Comparison of ENCODE assay signal across 8 cellular contexts in the genomic region with DNA sequence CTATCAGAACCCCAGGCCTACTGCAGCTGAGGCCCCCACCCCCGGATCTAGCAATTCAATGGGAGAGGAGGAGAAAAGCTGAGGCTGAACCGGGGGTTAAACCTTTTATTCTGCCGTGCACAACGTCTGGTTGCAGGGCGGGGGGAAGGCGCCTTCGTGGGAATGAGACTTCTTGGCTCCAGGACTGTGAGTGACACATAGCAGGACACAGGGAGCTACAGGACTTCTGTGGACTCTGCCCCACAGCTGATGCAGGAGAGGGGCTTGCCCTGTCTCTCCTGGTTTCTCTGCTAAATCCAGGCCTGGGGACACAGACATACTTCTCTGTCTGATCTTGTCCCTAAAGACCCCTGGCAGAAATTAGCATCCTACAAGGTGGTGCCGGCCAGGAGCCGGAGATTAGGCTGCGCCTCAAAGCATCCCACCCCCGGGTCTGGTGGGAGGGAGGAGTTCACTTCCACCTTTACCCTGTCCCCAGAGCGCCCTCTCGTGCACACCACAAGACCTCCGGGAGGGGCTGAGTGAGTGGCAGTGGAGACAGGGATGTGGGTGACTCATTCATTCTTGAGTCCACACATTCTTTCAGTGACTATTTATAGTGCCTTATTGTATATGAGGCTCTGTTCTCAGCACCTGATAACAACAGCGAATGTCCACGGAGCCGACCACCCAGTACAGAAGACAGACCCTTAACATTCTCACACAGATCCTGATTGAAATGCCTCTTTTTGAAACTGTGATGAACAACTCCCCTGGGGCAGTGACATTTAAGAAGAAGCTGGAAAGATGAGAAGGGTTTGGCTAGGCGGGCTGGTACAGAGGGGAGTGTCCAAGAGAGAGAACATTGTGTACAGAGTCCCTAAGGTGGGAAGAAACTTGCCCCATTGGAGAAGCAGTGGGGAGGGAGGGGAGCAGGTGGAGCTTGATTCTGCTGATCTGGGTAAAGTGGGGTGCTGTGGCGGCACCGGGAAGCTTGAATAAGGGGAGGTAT. TPM values are rescaled to one million over a fixed set of nuclear protein-coding genes. Genes with fewer than 3 reads are reported as not detected.
DNase-seq lines count a peak whose midpoint lies in the region; ATAC-seq and TF ChIP-seq lines count a peak whose summit lies in the region.

No MANE protein-coding gene starts in this region.

- ATAC-seq in HG02642 (IDR thresholded peaks at IDR 0.05; ENCODE audit: poor library complexity, unreplicated experiment) (no peak), HG03097 (IDR thresholded peaks at IDR 0.05; ENCODE audit: low FRiP score, unreplicated experiment) (no peak)

- TF ChIP-seq POLR2A in erythroblast (IDR thresholded peaks at IDR 0.05; ENCODE audit: low read length) = no peak

- H3K4me1 Mint-ChIP-seq in nephron progenitor cell = peaks cover 36% of the 10 kb centered on the region

- TF ChIP-seq CTCF in nephron progenitor cell (IDR thresholded peaks at IDR 0.05) = peak; percentile 38

- DNase-seq in GM03348 (ENCODE audit: low spot score) (peak; percentile 94), HK-2 (ENCODE audit: unreplicated experiment) (peak; percentile 79), SK-MEL-5 (ENCODE audit: low read depth, low spot score) (peak; percentile 97), erythroblast (lab: John Stamatoyannopoulos, UW) (peak; percentile 88 to 93), nephron progenitor cell (peak; percentile 66), NCI-H446 treated with DMSO at 0.1 percent for 48 hours (lab: John Stamatoyannopoulos, UW) (no peak)

- peaks cover 13% of the 10 kb centered on the region for H3K27me3 Mint-ChIP-seq in nephron progenitor cell (ENCODE audit: low read depth, poor library complexity)

- H3K9me3 Mint-ChIP-seq in nephron progenitor cell = no peaks in the 10 kb centered on the region

- in situ Hi-C loops in SK-MEL-5 (cut with HindIII; ENCODE audit: low pct_unique_long_range_greater_than_20kb, low sequenced_read_pairs) = no loop called here

- H3K27ac Mint-ChIP-seq in nephron progenitor cell = peak overlapping the region; percentile 68

- H3K36me3 Mint-ChIP-seq in nephron progenitor cell (ENCODE audit: low read depth) = no peaks in the 10 kb centered on the region

- H3K4me3 Mint-ChIP-seq in nephron progenitor cell = peak overlapping the region; percentile 38

RNA-seq across cellular contexts. Expression of gene GMPR, which starts 38.9 kb away (rescaled TPM):
- total RNA-seq in SK-MEL-5 (2014; rRNA removed; shearing (Covaris generic)) = 102 and 109 TPM in 2 replicates
- polyA plus RNA-seq in SK-MEL-5 (2015; cell fraction: cytosol; rRNA removed) = 107 and 116 TPM in 2 replicates
- polyA plus RNA-seq in SK-MEL-5 (2015; cell fraction: nucleus; rRNA removed) = 35.7 and 43.3 TPM in 2 replicates
